ENCODE assay signal across 20 cellular contexts in the genomic region with DNA sequence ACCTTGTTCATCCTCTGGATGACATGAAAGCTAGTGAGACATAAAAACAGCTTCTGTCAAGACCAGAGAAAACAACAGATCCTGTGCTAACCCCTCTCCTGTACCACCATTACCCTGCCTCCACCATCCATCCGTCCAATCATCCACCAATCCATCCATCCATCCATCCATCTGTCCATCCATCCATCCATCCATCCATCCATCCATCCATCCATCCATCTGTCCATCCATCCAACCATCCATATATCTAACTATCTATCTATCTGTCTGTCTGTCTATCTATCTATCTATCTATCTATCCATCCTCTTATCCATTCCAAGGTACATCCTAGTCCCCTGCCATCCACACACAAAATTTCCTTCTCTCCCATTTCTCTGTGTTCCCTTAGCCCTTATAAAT.
"Had no signal": no experiment of that assay in that cellular context is flagged by ENCODE, and none has a peak within 500 bp of the region (broad histone marks: within the 10 kb centered on the region; RNA-seq: fewer than 3 reads in every experiment).

No MANE protein-coding gene starts in this region.

- ATAC-seq: activated T-cell treated with anti-CD3 and anti-CD28 coated beads, Interleukin-2, amount 50 U/mL, for 72 hours; body of pancreas; right lobe of liver; stimulated activated naive B cell treated with anti-CD40 and anti-IgM and Interleukin-4, amounts not matched to agents 10 μg/mL and 1 μg/mL and 100 μg/mL, for 72 hours; upper lobe of right lung had no signal

- H3K27me3 ChIP-seq: body of pancreas, foreskin keratinocyte, right lobe of liver, testis, upper lobe of right lung had no signal

- H3K9me3 ChIP-seq: body of pancreas, right lobe of liver, testis, upper lobe of right lung had no signal

- DNase-seq: activated CD4-positive, alpha-beta memory T cell treated with anti-CD3 and anti-CD28 coated beads, Interleukin-2, amount 10 ng/mL, durations not matched to agents 7 days and 5 days; activated CD4-positive, alpha-beta T cell treated with anti-CD3 and anti-CD28 coated beads for 4 hours; activated CD4-positive, CD25-positive, alpha-beta regulatory T cell; activated effector memory CD4-positive, alpha-beta T cell treated with Interleukin-2 at 50 U/mL for 16 hours; activated naive CD4-positive, alpha-beta T cell treated with anti-CD3 and anti-CD28 coated beads for 36 hours; activated T-cell treated with anti-CD3 and anti-CD28 coated beads, Interleukin-2, amount 50 U/mL, for 72 hours; body of pancreas; erythroblast; immature natural killer cell; left ventricle myocardium inferior; nephron progenitor cell; posterior cingulate gyrus; right lobe of liver; stimulated activated CD4-positive, alpha-beta T cell treated with anti-CD3 and anti-CD28 coated beads, Interleukin-2, amount 100 ng/mL, for 48 hours; stimulated activated CD8-positive, alpha-beta memory T cell treated with anti-CD3 and anti-CD28 coated beads, Interleukin-4, amount 100 ng/mL, for 48 hours; stimulated activated naive B cell treated with anti-CD40 and anti-IgM and Interleukin-4, amounts not matched to agents 10 μg/mL and 1 μg/mL and 100 μg/mL, for 72 hours; T-helper 2 cell; testis; upper lobe of right lung had no signal

- H3K4me1 ChIP-seq: right lobe of liver, upper lobe of right lung had no signal

- H3K36me3 ChIP-seq: left ventricle myocardium inferior, right lobe of liver, upper lobe of right lung had no signal

- H3K4me3 ChIP-seq: body of pancreas, left ventricle myocardium inferior, right lobe of liver, testis, upper lobe of right lung had no signal

- H3K27ac ChIP-seq: body of pancreas, foreskin keratinocyte, left ventricle myocardium inferior, right lobe of liver, upper lobe of right lung had no signal
